ENCODE assay signal across 22 cellular contexts in the genomic region with DNA sequence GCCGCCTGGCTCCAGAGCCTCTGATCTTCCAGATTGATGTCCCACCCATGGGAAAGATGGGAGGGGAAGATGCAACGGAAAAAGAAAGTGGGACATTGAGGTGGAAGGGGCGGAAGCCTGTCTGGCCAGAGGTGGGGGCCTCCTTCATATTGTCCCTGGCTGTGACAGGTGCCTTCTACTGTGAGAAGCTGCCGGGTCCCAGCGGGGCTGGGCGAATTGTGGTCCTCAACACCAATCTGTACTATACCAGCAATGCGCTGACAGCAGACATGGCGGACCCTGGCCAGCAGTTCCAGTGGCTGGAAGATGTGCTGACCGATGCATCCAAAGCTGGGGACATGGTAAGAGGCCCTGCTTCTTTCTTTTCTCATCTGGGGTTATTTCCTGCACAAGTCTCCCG. TPM values are rescaled to one million over a fixed set of nuclear protein-coding genes. Genes with fewer than 3 reads are reported as not detected.
A peak's percentile ranks its signal among the peaks of the same experiment; 100 is the strongest.
DNase-seq lines count a peak whose midpoint lies in the region; ATAC-seq lines count a peak whose summit lies in the region.
"Had no signal": no experiment of that assay in that cellular context is flagged by ENCODE, and none has a peak within 500 bp of the region (broad histone marks: within the 10 kb centered on the region; RNA-seq: fewer than 3 reads in every experiment).

No MANE protein-coding gene starts in this region.

- intact Hi-C loops in posterior vena cava (cut with DNase I): no loop called here

- peaks cover 10 to 15% of the 10 kb centered on the region in 2 donors for H3K27me3 Mint-ChIP-seq in stimulated activated naive B cell treated with anti-CD40 and anti-IgM and Interleukin-4, amounts not matched to agents 10 μg/mL and 1 μg/mL and 100 μg/mL, for 72 hours
- H3K27me3 Mint-ChIP-seq: CD4-positive, alpha-beta memory T cell had no signal

- H3K4me3 Mint-ChIP-seq in stimulated activated naive B cell treated with anti-CD40 and anti-IgM and Interleukin-4, amounts not matched to agents 10 μg/mL and 1 μg/mL and 100 μg/mL, for 72 hours: no peak overlapping the region
- H3K4me3 Mint-ChIP-seq: CD14-positive monocyte; CD4-positive, alpha-beta memory T cell; CD8-positive, alpha-beta memory T cell had no signal

- no peaks in the 10 kb centered on the region for H3K9me3 Mint-ChIP-seq in stimulated activated naive B cell treated with anti-CD40 and anti-IgM and Interleukin-4, amounts not matched to agents 10 μg/mL and 1 μg/mL and 100 μg/mL, for 72 hours
- H3K9me3 Mint-ChIP-seq: CD4-positive, alpha-beta memory T cell; CD4-positive, CD25-positive, alpha-beta regulatory T cell; CD8-positive, alpha-beta memory T cell had no signal

- H3K4me1 Mint-ChIP-seq in stimulated activated naive B cell treated with anti-CD40 and anti-IgM and Interleukin-4, amounts not matched to agents 10 μg/mL and 1 μg/mL and 100 μg/mL, for 72 hours: peaks cover 1 to 3% of the 10 kb centered on the region in 2 donors

- H3K36me3 Mint-ChIP-seq in stimulated activated naive B cell treated with anti-CD40 and anti-IgM and Interleukin-4, amounts not matched to agents 10 μg/mL and 1 μg/mL and 100 μg/mL, for 72 hours: no peaks in the 10 kb centered on the region
- H3K36me3 Mint-ChIP-seq: CD14-positive monocyte; CD4-positive, alpha-beta memory T cell; CD8-positive, alpha-beta memory T cell had no signal

- no peak for ATAC-seq in stimulated activated naive B cell treated with anti-CD40 and anti-IgM and Interleukin-4, amounts not matched to agents 10 μg/mL and 1 μg/mL and 100 μg/mL, for 72 hours (replicated peaks)
- ATAC-seq: GM12878 had no signal

- H3K27ac Mint-ChIP-seq in stimulated activated naive B cell treated with anti-CD40 and anti-IgM and Interleukin-4, amounts not matched to agents 10 μg/mL and 1 μg/mL and 100 μg/mL, for 72 hours: no peak overlapping the region
- H3K27ac Mint-ChIP-seq: CD14-positive monocyte; CD4-positive, alpha-beta memory T cell had no signal

- peak; percentile 39 for DNase-seq in islet precursor cell
- DNase-seq in posterior vena cava (ENCODE audit: low spot score): peak; percentile 62
- no peak for DNase-seq in stimulated activated naive B cell treated with anti-CD40 and anti-IgM and Interleukin-4, amounts not matched to agents 10 μg/mL and 1 μg/mL and 100 μg/mL, for 72 hours
- DNase-seq in NCI-H1092 (lab: John Stamatoyannopoulos, UW): no peak
- DNase-seq in SKM-1 treated with dmso at 0.1 percent for 144 hours (lab: John Stamatoyannopoulos, UW; ENCODE audit: unreplicated experiment): no peak
- DNase-seq: 8988T; ACHN; BE2C; C1 segment of cervical spinal cord; CD4-positive, alpha-beta memory T cell; CD4-positive, CD25-positive, alpha-beta regulatory T cell; CD8-positive, alpha-beta memory T cell; COR-L47; DMS 273 treated with DMSO at 0.1 percent for 48 hours; DMS153; DMS53; DMS79; DND-41; EL; GDM1 had no signal

RNA-seq across cellular contexts. Expression of a gene that starts 5.6 kb away (rescaled TPM):
- total RNA-seq in posterior vena cava: 1 to 10 TPM; 4.3 to 8.2 TPM

RNA-seq across cellular contexts. Expression of a gene that starts 19.4 kb away (rescaled TPM):
- total RNA-seq in posterior vena cava: under 1 TPM in 1 of 2 donors, not detected in 1; 0.33 TPM
- total RNA-seq: CD4-positive, alpha-beta memory T cell had no signal

RNA-seq across cellular contexts. Expression of a gene that starts 39.8 kb away (rescaled TPM):
- total RNA-seq in posterior vena cava: 10 to 100 TPM; 20.8 to 21.1 TPM

Comparison
In these comparisons a context has a peak if more than half of its experiments do, and no peak if none do; other contexts are left out.
1. DNase-seq: peak in islet precursor cell (single experiment) and posterior vena cava (single experiment); none in stimulated activated naive B cell treated with anti-CD40 and anti-IgM and Interleukin-4, amounts not matched to agents 10 μg/mL and 1 μg/mL and 100 μg/mL, for 72 hours (single experiment), NCI-H1092 (single experiment) and SKM-1 treated with dmso at 0.1 percent for 144 hours (single experiment).